In genomic region chr11:67489203-67489859, GRCh38 we compare ENCODE assay signal across 22 cellular contexts. TPM values are rescaled to one million over a fixed set of nuclear protein-coding genes. Genes with fewer than 3 reads are reported as not detected.
DNase-seq lines count a peak whose midpoint lies in the region; ATAC-seq and TF ChIP-seq lines count a peak whose summit lies in the region.
"Had no signal": no experiment of that assay in that cellular context is flagged by ENCODE, and none has a peak within 500 bp of the region (broad histone marks: within the 10 kb centered on the region; RNA-seq: fewer than 3 reads in every experiment).

No MANE protein-coding gene starts in this region.

- no peak overlapping the region for H3K27ac ChIP-seq in endodermal cell (ENCODE audit: low read depth, low read length)
- H3K27ac ChIP-seq: hepatocyte had no signal

- TF ChIP-seq CTCF in endodermal cell (conservative IDR thresholded peaks at IDR 0.05) = no peak
- no peak for TF ChIP-seq CTCF in GM20000 (IDR thresholded peaks at IDR 0.05; ENCODE audit: extremely low read depth, missing control alignments)

- no peaks in the 10 kb centered on the region for H3K27me3 ChIP-seq in endodermal cell (ENCODE audit: control insufficient read depth, insufficient read depth, low read length, poor library complexity, severe bottlenecking)
- H3K27me3 ChIP-seq: hepatocyte had no signal

- H3K4me3 ChIP-seq in endodermal cell (ENCODE audit: low read length) = no peak overlapping the region
- H3K4me3 ChIP-seq: hepatocyte, smooth muscle cell had no signal

- 92% methylated on average over 17 to 25 of the region's 25 CpGs for WGBS in endodermal cell (ENCODE audit: insufficient coverage in 1 of 2, insufficient read length in 1 of 2), 2 experiments

- H3K9me3 Mint-ChIP-seq in activated T-cell treated with anti-CD3 and anti-CD28 coated beads, Interleukin-2, amount 50 U/mL, for 24 hours = peaks cover 2% of the 10 kb centered on the region
- H3K9me3 Mint-ChIP-seq in endodermal cell = no peaks in the 10 kb centered on the region
- peaks cover 2% of the 10 kb centered on the region for H3K9me3 Mint-ChIP-seq in stimulated activated effector memory CD8-positive, alpha-beta T cell treated with anti-CD3 and anti-CD28 coated beads, Interleukin-12 subunit alpha, Interleukin-12 subunit beta, amount 100 ng/mL, for 72 hours

- no peaks in the 10 kb centered on the region for H3K4me1 ChIP-seq in endodermal cell (ENCODE audit: control insufficient read depth, insufficient read depth, low read length)

- H3K36me3 ChIP-seq in endodermal cell (ENCODE audit: control insufficient read depth, insufficient read depth, low read length) = peaks cover 11% of the 10 kb centered on the region

- peak overlapping the region; percentile 99 for H3K27ac Mint-ChIP-seq in activated T-cell treated with anti-CD3 and anti-CD28 coated beads, Interleukin-2, amount 50 U/mL, for 24 hours
- peak overlapping the region; percentile 14 for H3K27ac Mint-ChIP-seq in T-helper 17 cell
- H3K27ac Mint-ChIP-seq in endodermal cell = no peak overlapping the region
- peak overlapping the region; percentile 97 for H3K27ac Mint-ChIP-seq in stimulated activated effector memory CD8-positive, alpha-beta T cell treated with anti-CD3 and anti-CD28 coated beads, Interleukin-12 subunit alpha, Interleukin-12 subunit beta, amount 100 ng/mL, for 72 hours

- ATAC-seq in T-helper 17 cell (no peak), GM19395 (IDR thresholded peaks at IDR 0.05; ENCODE audit: unreplicated experiment) (no peak), HG02588 (IDR thresholded peaks at IDR 0.05; ENCODE audit: unreplicated experiment) (no peak)
- no peak for ATAC-seq in stimulated activated effector memory CD8-positive, alpha-beta T cell treated with anti-CD3 and anti-CD28 coated beads, Interleukin-12 subunit alpha, Interleukin-12 subunit beta, amount 100 ng/mL, for 72 hours

- no peak for DNase-seq in activated T-cell treated with anti-CD3 and anti-CD28 coated beads, Interleukin-2, amount 50 U/mL, for 24 hours
- DNase-seq in activated T-cell treated with anti-CD3 and anti-CD28 coated beads, Interleukin-2, amount 50 U/mL, for 1 hour = no peak
- DNase-seq in T-helper 17 cell (no peak), endodermal cell (peak; percentile 43), GM20000 (ENCODE audit: low spot score) (no peak)
- no peak for DNase-seq in stimulated activated effector memory CD8-positive, alpha-beta T cell treated with anti-CD3 and anti-CD28 coated beads, Interleukin-12 subunit alpha, Interleukin-12 subunit beta, amount 100 ng/mL, for 72 hours (ENCODE audit: low spot score in 2 of 2)
- DNase-seq: activated CD4-positive, alpha-beta T cell treated with anti-CD3 and anti-CD28 coated beads for 1 hour; activated effector memory CD4-positive, alpha-beta T cell treated with anti-CD3 and anti-CD28 coated beads, Interleukin-2, amount 50 U/mL, for 16 hours; effector CD4-positive, alpha-beta T cell; KG1; kidney glomerular epithelial cell; NCI-H1105; RPMI8226; stimulated activated naive CD4-positive, alpha-beta T cell treated with Interleukin-2 at 50 U/mL for 16 hours had no signal

- no peaks in the 10 kb centered on the region for H3K9me3 ChIP-seq in T-helper 17 cell (ENCODE audit: control insufficient read depth, low read length, poor library complexity, severe bottlenecking)
- H3K9me3 ChIP-seq in endodermal cell (ENCODE audit: control insufficient read depth, low read length) = no peaks in the 10 kb centered on the region

- no peak overlapping the region for H3K9ac ChIP-seq in endodermal cell (ENCODE audit: extremely low read depth, low read length, poor library complexity, severe bottlenecking)

- peaks cover 85% of the 10 kb centered on the region for H3K36me3 Mint-ChIP-seq in activated T-cell treated with anti-CD3 and anti-CD28 coated beads, Interleukin-2, amount 50 U/mL, for 24 hours (ENCODE audit: low read depth)
- peaks cover 5% of the 10 kb centered on the region for H3K36me3 Mint-ChIP-seq in T-helper 17 cell (ENCODE audit: low read depth)
- H3K36me3 Mint-ChIP-seq in endodermal cell (ENCODE audit: low read depth) = peaks cover 28% of the 10 kb centered on the region
- peaks cover 97% of the 10 kb centered on the region for H3K36me3 Mint-ChIP-seq in stimulated activated effector memory CD8-positive, alpha-beta T cell treated with anti-CD3 and anti-CD28 coated beads, Interleukin-12 subunit alpha, Interleukin-12 subunit beta, amount 100 ng/mL, for 72 hours

- no peaks in the 10 kb centered on the region for H3K27me3 Mint-ChIP-seq in activated T-cell treated with anti-CD3 and anti-CD28 coated beads, Interleukin-2, amount 50 U/mL, for 24 hours
- H3K27me3 Mint-ChIP-seq in T-helper 17 cell (no peaks in the 10 kb centered on the region), endodermal cell (ENCODE audit: insufficient read depth) (peaks cover 5% of the 10 kb centered on the region)

- H3K4me1 Mint-ChIP-seq in activated T-cell treated with anti-CD3 and anti-CD28 coated beads, Interleukin-2, amount 50 U/mL, for 24 hours (ENCODE audit: low read depth) = peaks cover 56% of the 10 kb centered on the region
- peaks cover 46% of the 10 kb centered on the region for H3K4me1 Mint-ChIP-seq in T-helper 17 cell
- H3K4me1 Mint-ChIP-seq in endodermal cell = no peaks in the 10 kb centered on the region
- peaks cover 64% of the 10 kb centered on the region for H3K4me1 Mint-ChIP-seq in stimulated activated effector memory CD8-positive, alpha-beta T cell treated with anti-CD3 and anti-CD28 coated beads, Interleukin-12 subunit alpha, Interleukin-12 subunit beta, amount 100 ng/mL, for 72 hours

- H3K4me3 Mint-ChIP-seq in activated T-cell treated with anti-CD3 and anti-CD28 coated beads, Interleukin-2, amount 50 U/mL, for 24 hours = peak overlapping the region; percentile 85
- H3K4me3 Mint-ChIP-seq in T-helper 17 cell (no peak overlapping the region), endodermal cell (no peak overlapping the region)
- H3K4me3 Mint-ChIP-seq in stimulated activated effector memory CD8-positive, alpha-beta T cell treated with anti-CD3 and anti-CD28 coated beads, Interleukin-12 subunit alpha, Interleukin-12 subunit beta, amount 100 ng/mL, for 72 hours = peak overlapping the region; percentile 98

RNA-seq across cellular contexts. Expression of gene AIP, which starts 6.5 kb away (rescaled TPM):
- 100 to 1,000 TPM in 1 of 2 donors, 10 to 100 TPM in 1; 98.3 to 109 TPM for total RNA-seq in T-helper 17 cell
- total RNA-seq in endodermal cell = 10 to 100 TPM; 27.6 to 33.8 TPM
- polyA plus RNA-seq in endodermal cell (2013, experiment 1 of 2) = 43.1 TPM
- 41.1 TPM for polyA plus RNA-seq in endodermal cell (2013, experiment 2 of 2)

RNA-seq across cellular contexts. Expression of gene PITPNM1, which starts 15.8 kb away (rescaled TPM):
- total RNA-seq in T-helper 17 cell = 100 to 1,000 TPM; 109 to 121 TPM
- total RNA-seq in endodermal cell = 100 to 1,000 TPM in 1 of 2 donors, 10 to 100 TPM in 1; 94.6 to 104 TPM
- 39.0 TPM for polyA plus RNA-seq in endodermal cell (2013, experiment 1 of 2)
- 38.2 TPM for polyA plus RNA-seq in endodermal cell (2013, experiment 2 of 2)

RNA-seq across cellular contexts. Expression of gene CDK2AP2, which starts 18.6 kb away (rescaled TPM):
- total RNA-seq in T-helper 17 cell = 10 to 100 TPM; 33.8 to 45.6 TPM
- 10 to 100 TPM; 30.6 to 47.6 TPM for total RNA-seq in endodermal cell
- polyA plus RNA-seq in endodermal cell (2013, experiment 1 of 2) = 40.4 TPM
- polyA plus RNA-seq in endodermal cell (2013, experiment 2 of 2) = 40.4 TPM

RNA-seq across cellular contexts. Expression of gene TMEM134, which starts 20.3 kb away (rescaled TPM):
- total RNA-seq in T-helper 17 cell (10 to 100 TPM; 48.7 to 65.6 TPM), endodermal cell (10 to 100 TPM; 67.4 to 87.8 TPM)
- 60.9 TPM for polyA plus RNA-seq in endodermal cell (2013, experiment 1 of 2)
- 57.1 TPM for polyA plus RNA-seq in endodermal cell (2013, experiment 2 of 2)

RNA-seq across cellular contexts. Expression of gene CABP2, which starts 33.9 kb away (rescaled TPM):
- not detected for total RNA-seq in T-helper 17 cell
- not detected for total RNA-seq in endodermal cell
- not detected for polyA plus RNA-seq in endodermal cell (2013, experiment 1 of 2)
- not detected for polyA plus RNA-seq in endodermal cell (2013, experiment 2 of 2)
- total RNA-seq: bronchial epithelial cell, hepatocyte, mucosa of gallbladder, posterior vena cava, smooth muscle cell had no signal
- polyA plus RNA-seq: AG04450, hepatocyte, smooth muscle cell had no signal

Comparison
In these comparisons a context has a peak if more than half of its experiments do, and no peak if none do; other contexts are left out.
1. H3K4me3 Mint-ChIP-seq: peak in activated T-cell treated with anti-CD3 and anti-CD28 coated beads, Interleukin-2, amount 50 U/mL, for 24 hours (single experiment) and stimulated activated effector memory CD8-positive, alpha-beta T cell treated with anti-CD3 and anti-CD28 coated beads, Interleukin-12 subunit alpha, Interleukin-12 subunit beta, amount 100 ng/mL, for 72 hours (single experiment); none in T-helper 17 cell (single experiment) and endodermal cell (single experiment).